Comparison of ENCODE assay signal across 9 cellular contexts in the genomic region with DNA sequence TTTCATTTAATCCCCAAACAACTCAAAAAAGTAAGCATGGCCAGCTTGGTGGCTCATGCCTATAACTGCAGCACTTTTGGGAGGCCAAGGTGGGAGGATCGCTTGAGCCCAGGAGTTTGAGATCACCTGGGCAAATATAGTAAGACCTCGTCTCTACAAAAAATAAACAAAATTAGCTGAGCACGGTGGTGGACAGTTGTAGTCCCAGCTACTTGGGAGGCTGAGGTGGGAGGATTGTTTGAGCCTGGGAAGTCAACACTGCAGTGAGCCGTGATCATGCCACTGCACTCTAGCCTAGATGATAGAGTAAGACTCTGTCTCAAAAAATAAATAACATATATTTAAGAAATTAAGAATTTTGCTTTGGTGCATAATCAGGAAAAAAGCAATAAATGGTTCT. TPM values are rescaled to one million over a fixed set of nuclear protein-coding genes. Genes with fewer than 3 reads are reported as not detected.
A peak's percentile ranks its signal among the peaks of the same experiment; 100 is the strongest.
DNase-seq lines count a peak whose midpoint lies in the region; ATAC-seq lines count a peak whose summit lies in the region.
"Had no signal": no experiment of that assay in that cellular context is flagged by ENCODE, and none has a peak within 500 bp of the region (broad histone marks: within the 10 kb centered on the region; RNA-seq: fewer than 3 reads in every experiment).

No MANE protein-coding gene starts in this region.

- no peak overlapping the region for H3K4me3 Mint-ChIP-seq in activated CD4-positive, alpha-beta memory T cell treated with anti-CD3 and anti-CD28 coated beads for 36 hours
- H3K4me3 Mint-ChIP-seq in activated CD4-positive, alpha-beta memory T cell treated with anti-CD3 and anti-CD28 coated beads, Interleukin-2, amount 10 ng/mL, durations not matched to agents 7 days and 5 days: no peak overlapping the region
- peak overlapping the region; percentile 54 for H3K4me3 Mint-ChIP-seq in activated naive CD8-positive, alpha-beta T cell treated with anti-CD3 and anti-CD28 coated beads, Interleukin-2, amount 50 U/mL, for 24 hours
- no peak overlapping the region for H3K4me3 Mint-ChIP-seq in stimulated activated memory B cell treated with anti-CD40 and anti-IgM and Interleukin-4, amounts not matched to agents 10 μg/mL and 1 μg/mL and 100 μg/mL, for 72 hours
- H3K4me3 Mint-ChIP-seq in activated CD8-positive, alpha-beta T cell treated with anti-CD3 and anti-CD28 coated beads, Interleukin-2, amount 10 ng/mL, durations not matched to agents 7 days and 5 days: no peak overlapping the region
- H3K4me3 Mint-ChIP-seq: nephron progenitor cell had no signal

- peaks cover 26% of the 10 kb centered on the region for H3K4me1 Mint-ChIP-seq in activated CD4-positive, alpha-beta memory T cell treated with anti-CD3 and anti-CD28 coated beads for 36 hours (ENCODE audit: low read depth)
- peaks cover 37% of the 10 kb centered on the region for H3K4me1 Mint-ChIP-seq in activated CD4-positive, alpha-beta memory T cell treated with anti-CD3 and anti-CD28 coated beads, Interleukin-2, amount 10 ng/mL, durations not matched to agents 7 days and 5 days
- H3K4me1 Mint-ChIP-seq in activated naive CD8-positive, alpha-beta T cell treated with anti-CD3 and anti-CD28 coated beads, Interleukin-2, amount 50 U/mL, for 24 hours: peaks cover 47% of the 10 kb centered on the region
- peaks cover 58% of the 10 kb centered on the region for H3K4me1 Mint-ChIP-seq in stimulated activated memory B cell treated with anti-CD40 and anti-IgM and Interleukin-4, amounts not matched to agents 10 μg/mL and 1 μg/mL and 100 μg/mL, for 72 hours
- peaks cover 35% of the 10 kb centered on the region for H3K4me1 Mint-ChIP-seq in activated CD8-positive, alpha-beta T cell treated with anti-CD3 and anti-CD28 coated beads, Interleukin-2, amount 10 ng/mL, durations not matched to agents 7 days and 5 days (ENCODE audit: low read depth)

- no peaks in the 10 kb centered on the region for H3K36me3 Mint-ChIP-seq in activated CD4-positive, alpha-beta memory T cell treated with anti-CD3 and anti-CD28 coated beads for 36 hours
- no peaks in the 10 kb centered on the region for H3K36me3 Mint-ChIP-seq in activated CD4-positive, alpha-beta memory T cell treated with anti-CD3 and anti-CD28 coated beads, Interleukin-2, amount 10 ng/mL, durations not matched to agents 7 days and 5 days (ENCODE audit: low read depth)
- no peaks in the 10 kb centered on the region for H3K36me3 Mint-ChIP-seq in activated naive CD8-positive, alpha-beta T cell treated with anti-CD3 and anti-CD28 coated beads, Interleukin-2, amount 50 U/mL, for 24 hours (ENCODE audit: low read depth)
- H3K36me3 Mint-ChIP-seq in stimulated activated memory B cell treated with anti-CD40 and anti-IgM and Interleukin-4, amounts not matched to agents 10 μg/mL and 1 μg/mL and 100 μg/mL, for 72 hours: no peaks in the 10 kb centered on the region
- no peaks in the 10 kb centered on the region for H3K36me3 Mint-ChIP-seq in activated CD8-positive, alpha-beta T cell treated with anti-CD3 and anti-CD28 coated beads, Interleukin-2, amount 10 ng/mL, durations not matched to agents 7 days and 5 days (ENCODE audit: low read depth)

- no peaks in the 10 kb centered on the region for H3K9me3 Mint-ChIP-seq in activated CD4-positive, alpha-beta memory T cell treated with anti-CD3 and anti-CD28 coated beads for 36 hours
- H3K9me3 Mint-ChIP-seq in activated CD4-positive, alpha-beta memory T cell treated with anti-CD3 and anti-CD28 coated beads, Interleukin-2, amount 10 ng/mL, durations not matched to agents 7 days and 5 days: no peaks in the 10 kb centered on the region
- H3K9me3 Mint-ChIP-seq in activated naive CD8-positive, alpha-beta T cell treated with anti-CD3 and anti-CD28 coated beads, Interleukin-2, amount 50 U/mL, for 24 hours: no peaks in the 10 kb centered on the region
- no peaks in the 10 kb centered on the region for H3K9me3 Mint-ChIP-seq in stimulated activated memory B cell treated with anti-CD40 and anti-IgM and Interleukin-4, amounts not matched to agents 10 μg/mL and 1 μg/mL and 100 μg/mL, for 72 hours
- no peaks in the 10 kb centered on the region for H3K9me3 Mint-ChIP-seq in activated CD8-positive, alpha-beta T cell treated with anti-CD3 and anti-CD28 coated beads, Interleukin-2, amount 10 ng/mL, durations not matched to agents 7 days and 5 days (ENCODE audit: insufficient read depth)
- H3K9me3 Mint-ChIP-seq: nephron progenitor cell had no signal

- DNase-seq in activated CD4-positive, alpha-beta memory T cell treated with anti-CD3 and anti-CD28 coated beads for 36 hours: no peak
- DNase-seq in activated CD4-positive, alpha-beta memory T cell treated with anti-CD3 and anti-CD28 coated beads, Interleukin-2, amount 10 ng/mL, durations not matched to agents 7 days and 5 days: no peak
- DNase-seq in activated naive CD8-positive, alpha-beta T cell treated with anti-CD3 and anti-CD28 coated beads, Interleukin-2, amount 50 U/mL, for 24 hours: no peak
- DNase-seq in activated CD8-positive, alpha-beta T cell treated with anti-CD3 and anti-CD28 coated beads, Interleukin-2, amount 10 ng/mL, durations not matched to agents 7 days and 5 days: no peak
- no peak for DNase-seq in activated CD4-positive, alpha-beta T cell treated with anti-CD3 and anti-CD28 coated beads for 4 hours
- DNase-seq: NCI-H187, SHP77 treated with DMSO at 0.1 percent for 48 hours had no signal

- intact Hi-C loops in activated CD4-positive, alpha-beta memory T cell treated with anti-CD3 and anti-CD28 coated beads for 36 hours (cut with micrococcal nuclease): loop anchor here (5.0 kb wide), 1 partner anchor 38 kb away; the partner anchor contains the start of gene NASP

- ATAC-seq in activated naive CD8-positive, alpha-beta T cell treated with anti-CD3 and anti-CD28 coated beads, Interleukin-2, amount 50 U/mL, for 24 hours: no peak
- ATAC-seq in stimulated activated memory B cell treated with anti-CD40 and anti-IgM and Interleukin-4, amounts not matched to agents 10 μg/mL and 1 μg/mL and 100 μg/mL, for 72 hours: no peak
- ATAC-seq in activated CD8-positive, alpha-beta T cell treated with anti-CD3 and anti-CD28 coated beads, Interleukin-2, amount 10 ng/mL, durations not matched to agents 7 days and 5 days: no peak

- CTCF ChIA-PET in activated CD4-positive, alpha-beta memory T cell treated with anti-CD3 and anti-CD28 coated beads for 36 hours (lab: Charles Lee): interaction anchor here (0.9 to 2.6 kb wide), 7 partner anchors 23 to 111 kb away, joined by 3 to 18 read pairs (median 4); partner anchors contain the start of gene PRDX1
- CTCF ChIA-PET in activated CD4-positive, alpha-beta memory T cell treated with anti-CD3 and anti-CD28 coated beads, Interleukin-2, amount 10 ng/mL, durations not matched to agents 7 days and 5 days (lab: Charles Lee): interaction anchor here (0.6 to 1.6 kb wide), 4 partner anchors 9 to 530 kb away, joined by 3 to 7 read pairs (median 4); no protein-coding TSS in a partner anchor
- CTCF ChIA-PET in activated CD8-positive, alpha-beta T cell treated with anti-CD3 and anti-CD28 coated beads, Interleukin-2, amount 10 ng/mL, durations not matched to agents 7 days and 5 days (lab: Charles Lee): interaction anchor here (0.9 to 3.3 kb wide), 6 partner anchors 13 to 48 kb away, joined by 3 to 22 read pairs (median 4); partner anchors contain the start of gene PRDX1

- POLR2A ChIA-PET in activated CD4-positive, alpha-beta memory T cell treated with anti-CD3 and anti-CD28 coated beads for 36 hours (lab: Charles Lee): interaction anchor here (1.0 to 3.6 kb wide), 4 partner anchors 21 to 41 kb away, joined by 3 to 50 read pairs (median 6); partner anchors contain the start of gene PRDX1
- POLR2A ChIA-PET in activated CD4-positive, alpha-beta memory T cell treated with anti-CD3 and anti-CD28 coated beads, Interleukin-2, amount 10 ng/mL, durations not matched to agents 7 days and 5 days (lab: Charles Lee): interaction anchor here (0.8 to 7.9 kb wide), 13 partner anchors 9 to 823 kb away, joined by 3 to 89 read pairs (median 5); partner anchors contain the start of genes MUTYH, NASP, PRDX1 and RNU5D-1
- POLR2A ChIA-PET in activated CD8-positive, alpha-beta T cell treated with anti-CD3 and anti-CD28 coated beads, Interleukin-2, amount 10 ng/mL, durations not matched to agents 7 days and 5 days (lab: Charles Lee): interaction anchor here (5.6 kb wide), 1 partner anchor 23 kb away, joined by 55 read pairs; the partner anchor contains the start of gene PRDX1

- no peaks in the 10 kb centered on the region for H3K27me3 Mint-ChIP-seq in activated CD4-positive, alpha-beta memory T cell treated with anti-CD3 and anti-CD28 coated beads for 36 hours
- H3K27me3 Mint-ChIP-seq in activated CD4-positive, alpha-beta memory T cell treated with anti-CD3 and anti-CD28 coated beads, Interleukin-2, amount 10 ng/mL, durations not matched to agents 7 days and 5 days: peaks cover 9% of the 10 kb centered on the region
- no peaks in the 10 kb centered on the region for H3K27me3 Mint-ChIP-seq in activated naive CD8-positive, alpha-beta T cell treated with anti-CD3 and anti-CD28 coated beads, Interleukin-2, amount 50 U/mL, for 24 hours
- H3K27me3 Mint-ChIP-seq in stimulated activated memory B cell treated with anti-CD40 and anti-IgM and Interleukin-4, amounts not matched to agents 10 μg/mL and 1 μg/mL and 100 μg/mL, for 72 hours: no peaks in the 10 kb centered on the region
- peaks cover 3% of the 10 kb centered on the region for H3K27me3 Mint-ChIP-seq in activated CD8-positive, alpha-beta T cell treated with anti-CD3 and anti-CD28 coated beads, Interleukin-2, amount 10 ng/mL, durations not matched to agents 7 days and 5 days (ENCODE audit: low read depth)

- peak overlapping the region; percentile 60 for H3K27ac Mint-ChIP-seq in activated CD4-positive, alpha-beta memory T cell treated with anti-CD3 and anti-CD28 coated beads for 36 hours
- no peak overlapping the region for H3K27ac Mint-ChIP-seq in activated CD4-positive, alpha-beta memory T cell treated with anti-CD3 and anti-CD28 coated beads, Interleukin-2, amount 10 ng/mL, durations not matched to agents 7 days and 5 days
- H3K27ac Mint-ChIP-seq in activated naive CD8-positive, alpha-beta T cell treated with anti-CD3 and anti-CD28 coated beads, Interleukin-2, amount 50 U/mL, for 24 hours: peak overlapping the region; percentile 29
- peak overlapping the region; percentile 71 for H3K27ac Mint-ChIP-seq in stimulated activated memory B cell treated with anti-CD40 and anti-IgM and Interleukin-4, amounts not matched to agents 10 μg/mL and 1 μg/mL and 100 μg/mL, for 72 hours
- H3K27ac Mint-ChIP-seq in activated CD8-positive, alpha-beta T cell treated with anti-CD3 and anti-CD28 coated beads, Interleukin-2, amount 10 ng/mL, durations not matched to agents 7 days and 5 days: no peak overlapping the region
- H3K27ac Mint-ChIP-seq: nephron progenitor cell had no signal

RNA-seq across cellular contexts. Expression of gene AKR1A1, which starts 6.1 kb away (rescaled TPM):
- total RNA-seq in activated CD4-positive, alpha-beta memory T cell treated with anti-CD3 and anti-CD28 coated beads for 36 hours: 100 to 1,000 TPM; 184 TPM
- 100 to 1,000 TPM; 144 TPM for total RNA-seq in activated CD4-positive, alpha-beta memory T cell treated with anti-CD3 and anti-CD28 coated beads, Interleukin-2, amount 10 ng/mL, durations not matched to agents 7 days and 5 days
- 100 to 1,000 TPM; 150 to 152 TPM for total RNA-seq in activated CD8-positive, alpha-beta T cell treated with anti-CD3 and anti-CD28 coated beads, Interleukin-2, amount 10 ng/mL, durations not matched to agents 7 days and 5 days

RNA-seq across cellular contexts. Expression of gene PRDX1, which starts 22.8 kb away (rescaled TPM):
- 100 to 1,000 TPM; 479 to 481 TPM for total RNA-seq in activated CD4-positive, alpha-beta memory T cell treated with anti-CD3 and anti-CD28 coated beads for 36 hours
- 100 to 1,000 TPM; 296 to 309 TPM for total RNA-seq in activated CD4-positive, alpha-beta memory T cell treated with anti-CD3 and anti-CD28 coated beads, Interleukin-2, amount 10 ng/mL, durations not matched to agents 7 days and 5 days
- total RNA-seq in activated CD8-positive, alpha-beta T cell treated with anti-CD3 and anti-CD28 coated beads, Interleukin-2, amount 10 ng/mL, durations not matched to agents 7 days and 5 days: 100 to 1,000 TPM; 250 to 251 TPM

RNA-seq across cellular contexts. Expression of gene NASP, which starts 39.3 kb away (rescaled TPM):
- 100 to 1,000 TPM; 233 to 235 TPM for total RNA-seq in activated CD4-positive, alpha-beta memory T cell treated with anti-CD3 and anti-CD28 coated beads for 36 hours
- total RNA-seq in activated CD4-positive, alpha-beta memory T cell treated with anti-CD3 and anti-CD28 coated beads, Interleukin-2, amount 10 ng/mL, durations not matched to agents 7 days and 5 days: 100 to 1,000 TPM; 166 to 172 TPM
- 100 to 1,000 TPM; 230 to 233 TPM for total RNA-seq in activated CD8-positive, alpha-beta T cell treated with anti-CD3 and anti-CD28 coated beads, Interleukin-2, amount 10 ng/mL, durations not matched to agents 7 days and 5 days

RNA-seq across cellular contexts. Expression of gene MMACHC, which starts 44.4 kb away (rescaled TPM):
- 1 to 10 TPM; 6.0 to 6.2 TPM for total RNA-seq in activated CD4-positive, alpha-beta memory T cell treated with anti-CD3 and anti-CD28 coated beads for 36 hours
- 1 to 10 TPM; 4.0 to 4.4 TPM for total RNA-seq in activated CD4-positive, alpha-beta memory T cell treated with anti-CD3 and anti-CD28 coated beads, Interleukin-2, amount 10 ng/mL, durations not matched to agents 7 days and 5 days
- total RNA-seq in activated CD8-positive, alpha-beta T cell treated with anti-CD3 and anti-CD28 coated beads, Interleukin-2, amount 10 ng/mL, durations not matched to agents 7 days and 5 days: 1 to 10 TPM; 6.7 to 8.7 TPM

RNA-seq across cellular contexts. Expression of gene CCDC163, which starts 44.7 kb away (rescaled TPM):
- total RNA-seq in activated CD4-positive, alpha-beta memory T cell treated with anti-CD3 and anti-CD28 coated beads for 36 hours: 1 to 10 TPM; 5.1 to 5.7 TPM
- total RNA-seq in activated CD4-positive, alpha-beta memory T cell treated with anti-CD3 and anti-CD28 coated beads, Interleukin-2, amount 10 ng/mL, durations not matched to agents 7 days and 5 days: 1 to 10 TPM; 6.7 to 6.8 TPM
- 1 to 10 TPM; 7.9 to 9.4 TPM for total RNA-seq in activated CD8-positive, alpha-beta T cell treated with anti-CD3 and anti-CD28 coated beads, Interleukin-2, amount 10 ng/mL, durations not matched to agents 7 days and 5 days

Comparison
In these comparisons a context has a peak if more than half of its experiments do, and no peak if none do; other contexts are left out.
1. H3K27ac Mint-ChIP-seq: peak in activated CD4-positive, alpha-beta memory T cell treated with anti-CD3 and anti-CD28 coated beads for 36 hours (single experiment), activated naive CD8-positive, alpha-beta T cell treated with anti-CD3 and anti-CD28 coated beads, Interleukin-2, amount 50 U/mL, for 24 hours (single experiment) and stimulated activated memory B cell treated with anti-CD40 and anti-IgM and Interleukin-4, amounts not matched to agents 10 μg/mL and 1 μg/mL and 100 μg/mL, for 72 hours (single experiment); none in activated CD4-positive, alpha-beta memory T cell treated with anti-CD3 and anti-CD28 coated beads, Interleukin-2, amount 10 ng/mL, durations not matched to agents 7 days and 5 days (single experiment) and activated CD8-positive, alpha-beta T cell treated with anti-CD3 and anti-CD28 coated beads, Interleukin-2, amount 10 ng/mL, durations not matched to agents 7 days and 5 days (single experiment).